In the genomic region with DNA sequence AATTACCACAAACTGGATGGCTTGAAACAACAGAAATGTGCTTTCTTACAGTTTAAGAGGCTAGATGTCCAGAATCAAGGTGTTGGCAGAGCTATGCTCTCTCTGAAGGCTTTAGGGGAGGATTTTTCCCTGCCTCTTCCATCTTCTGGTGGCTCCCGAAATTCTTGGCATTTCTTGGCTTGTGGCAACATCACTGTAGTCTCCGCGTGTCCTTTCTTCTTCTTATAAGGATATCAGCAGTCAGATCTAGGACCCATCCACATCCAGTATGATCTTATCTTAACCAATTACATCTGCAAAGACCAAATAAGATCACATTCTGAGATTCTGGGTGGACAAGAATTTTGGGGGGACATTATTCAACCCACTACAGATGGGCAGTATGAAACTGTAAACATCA, we compare ENCODE assay signal across 12 cellular contexts.
DNase-seq lines count a peak whose midpoint lies in the region; ATAC-seq and TF ChIP-seq lines count a peak whose summit lies in the region.
"Had no signal": no experiment of that assay in that cellular context is flagged by ENCODE, and none has a peak within 500 bp of the region (broad histone marks: within the 10 kb centered on the region; RNA-seq: fewer than 3 reads in every experiment).

No MANE protein-coding gene starts in this region.

- peak overlapping the region; percentile 47 for H3K4me2 ChIP-seq in PC-9

- POLR2A ChIA-PET in PC-9 (lab: Charles Lee; ENCODE audit: unreplicated experiment), result interaction anchor here (0.7 to 0.9 kb wide), 2 partner anchors 167 to 374 kb away, joined by 3 to 7 read pairs; no protein-coding TSS in a partner anchor

- H3K9me3 ChIP-seq in PC-9 (ENCODE audit: insufficient read depth, low read depth) (no peaks in the 10 kb centered on the region), muscle layer of duodenum (ENCODE audit: control insufficient read depth in 1 of 2, low read length in 2 of 2) (no peaks in the 10 kb centered on the region), HAP-1 (no peaks in the 10 kb centered on the region)
- H3K9me3 ChIP-seq: pancreas had no signal

- H3K27me3 ChIP-seq in PC-9 (ENCODE audit: insufficient read depth, low read depth) (no peaks in the 10 kb centered on the region), muscle layer of duodenum (ENCODE audit: low read depth, low read length) (no peaks in the 10 kb centered on the region), HAP-1 (ENCODE audit: low read depth) (no peaks in the 10 kb centered on the region)
- H3K27me3 ChIP-seq: pancreas had no signal

- H3K4me1 ChIP-seq in PC-9 (replicated peaks; ENCODE audit: insufficient read depth) (peaks cover 24% of the 10 kb centered on the region), muscle layer of duodenum (ENCODE audit: control insufficient read depth in 1 of 2, insufficient read depth in 2 of 2, low read length in 2 of 2) (no peaks in the 10 kb centered on the region), HAP-1 (no peaks in the 10 kb centered on the region; the same call in 1 of the 2 replicates)
- H3K4me1 ChIP-seq: pancreas had no signal

- H3K9me2 ChIP-seq in PC-9 (ENCODE audit: insufficient read depth), result no peaks in the 10 kb centered on the region; the same call in 1 of the 2 replicates

- in situ Hi-C loops in ACHN (cut with HindIII; ENCODE audit: low pct_ligation_motif_present, low pct_unique_long_range_greater_than_20kb, low sequenced_read_pairs), result no loop called here
- in situ Hi-C loops in HAP-1 (cut with MboI; ENCODE audit: low sequenced_read_pairs), result no loop called here

- BruUV-seq in PC-9 (replicated peaks; lab: Mats Ljungman, UMichigan), result TSS peak; percentile 80

- CTCF ChIA-PET in PC-9 (lab: Charles Lee), result no interaction called here

- H3K36me3 ChIP-seq in PC-9 (ENCODE audit: low read depth) (no peaks in the 10 kb centered on the region), muscle layer of duodenum (ENCODE audit: control insufficient read depth in 1 of 2, insufficient read depth in 2 of 2, low read length in 2 of 2) (peaks cover 0 to 3% of the 10 kb centered on the region in 2 donors), HAP-1 (replicated peaks) (no peaks in the 10 kb centered on the region)
- H3K36me3 ChIP-seq: pancreas had no signal

- no peak for ATAC-seq in HG02852 (IDR thresholded peaks at IDR 0.05; ENCODE audit: unreplicated experiment)
- ATAC-seq in GM18511 (IDR thresholded peaks at IDR 0.05; ENCODE audit: unreplicated experiment), result no peak

- DNase-seq in ACHN (peak; percentile 13), PC-9 (peak in 1 of 2 experiments; percentile 18), coronary artery (ENCODE audit: low spot score) (no peak), HAP-1 (ENCODE audit: low spot score in 2 of 2) (no peak), activated T-cell treated with anti-CD3 and anti-CD28 coated beads for 4 hours (no peak)
- DNase-seq: activated CD4-positive, alpha-beta T cell treated with anti-CD3 and anti-CD28 coated beads, Interleukin-2, amount 10 ng/mL, durations not matched to agents 24 days and 14 days; NCI-H1105 treated with DMSO at 0.1 percent for 48 hours; NCI-H82; pancreas had no signal

- peaks cover 16% of the 10 kb centered on the region for H3F3A ChIP-seq in PC-9 (ENCODE audit: insufficient read depth, low read depth)

- H3K4me3 ChIP-seq in PC-9 (no peak overlapping the region), coronary artery (no peak overlapping the region), muscle layer of duodenum (ENCODE audit: low read depth in 1 of 2, low read length in 2 of 2) (no peak overlapping the region), HAP-1 (no peak overlapping the region)
- H3K4me3 ChIP-seq: pancreas had no signal

- H3K79me2 ChIP-seq in PC-9 (ENCODE audit: low read depth), result no peaks in the 10 kb centered on the region

- H3K27ac ChIP-seq in PC-9 (peak overlapping the region; percentile 71), coronary artery (peak overlapping the region; percentile 48 to 61), muscle layer of duodenum (ENCODE audit: low read length) (peak overlapping the region; percentile 41)

- H2AFZ ChIP-seq in PC-9, result peak overlapping the region; percentile 18; the same call in 1 of the 2 replicates

- TF ChIP-seq CTCF in PC-9 (conservative IDR thresholded peaks at IDR 0.05) (no peak), coronary artery (IDR thresholded peaks at IDR 0.05) (no peak)

- no peaks in the 10 kb centered on the region for H4K20me1 ChIP-seq in PC-9 (ENCODE audit: insufficient read depth)

- intact Hi-C loops in PC-9 (cut with micrococcal nuclease; ENCODE audit: unreplicated experiment), result no loop called here
